In genomic region chr2:107091163-107091864, GRCh38 we compare ENCODE assay signal across 23 cellular contexts.
DNase-seq lines count a peak whose midpoint lies in the region; ATAC-seq, FAIRE-seq and TF ChIP-seq lines count a peak whose summit lies in the region.
"Had no signal": no experiment of that assay in that cellular context is flagged by ENCODE, and none has a peak within 500 bp of the region (broad histone marks: within the 10 kb centered on the region; RNA-seq: fewer than 3 reads in every experiment).

No MANE protein-coding gene starts in this region.

- no peaks in the 10 kb centered on the region for H3K27me3 Mint-ChIP-seq in mesothelial cell of epicardium (ENCODE audit: low read depth)
- H3K27me3 Mint-ChIP-seq: activated naive CD8-positive, alpha-beta T cell; stimulated activated memory B cell treated with anti-CD40 and anti-IgM and Interleukin-4, amounts not matched to agents 10 μg/mL and 1 μg/mL and 100 μg/mL, for 72 hours had no signal

- no peak overlapping the region for H3K27ac Mint-ChIP-seq in mesothelial cell of epicardium
- H3K27ac Mint-ChIP-seq: activated naive CD8-positive, alpha-beta T cell; activated T-cell treated with anti-CD3 and anti-CD28 coated beads, Interleukin-2, amount 50 U/mL, for 72 hours; stimulated activated memory B cell treated with anti-CD40 and anti-IgM and Interleukin-4, amounts not matched to agents 10 μg/mL and 1 μg/mL and 100 μg/mL, for 72 hours had no signal

- TF ChIP-seq CTCF in mesothelial cell of epicardium (IDR thresholded peaks at IDR 0.05; ENCODE audit: unreplicated experiment): no peak

- no peaks in the 10 kb centered on the region for H3K36me3 Mint-ChIP-seq in mesothelial cell of epicardium
- H3K36me3 Mint-ChIP-seq: activated naive CD8-positive, alpha-beta T cell; stimulated activated memory B cell treated with anti-CD40 and anti-IgM and Interleukin-4, amounts not matched to agents 10 μg/mL and 1 μg/mL and 100 μg/mL, for 72 hours had no signal

- no peaks in the 10 kb centered on the region for H3K9me3 Mint-ChIP-seq in mesothelial cell of epicardium
- H3K9me3 Mint-ChIP-seq: stimulated activated memory B cell treated with anti-CD40 and anti-IgM and Interleukin-4, amounts not matched to agents 10 μg/mL and 1 μg/mL and 100 μg/mL, for 72 hours had no signal

- H3K4me1 Mint-ChIP-seq in mesothelial cell of epicardium: peaks cover 6% of the 10 kb centered on the region
- H3K4me1 Mint-ChIP-seq: stimulated activated memory B cell treated with anti-CD40 and anti-IgM and Interleukin-4, amounts not matched to agents 10 μg/mL and 1 μg/mL and 100 μg/mL, for 72 hours had no signal

- no peak for FAIRE-seq in HTR-8/SVneo (lab: Jason Lieb, UNC)
- peak; percentile 67 for FAIRE-seq in urothelium cell line (lab: Jason Lieb, UNC)

- H3K4me3 Mint-ChIP-seq in mesothelial cell of epicardium: no peak overlapping the region
- H3K4me3 Mint-ChIP-seq: activated naive CD8-positive, alpha-beta T cell; activated T-cell treated with anti-CD3 and anti-CD28 coated beads, Interleukin-2, amount 50 U/mL, for 72 hours; stimulated activated memory B cell treated with anti-CD40 and anti-IgM and Interleukin-4, amounts not matched to agents 10 μg/mL and 1 μg/mL and 100 μg/mL, for 72 hours had no signal

- peak; percentile 3 for DNase-seq in HTR-8/SVneo (ENCODE audit: insufficient read length, low spot score)
- DNase-seq in astrocyte of the hippocampus (ENCODE audit: low read depth, low spot score): peak; percentile 36
- peak; percentile 59 for DNase-seq in islet precursor cell
- DNase-seq in urothelium cell line (ENCODE audit: low spot score): peak; percentile 62
- DNase-seq in NCI-H1417 (lab: John Stamatoyannopoulos, UW): no peak
- DNase-seq in mesothelial cell of epicardium (ENCODE audit: low spot score in 2 of 2, unreplicated experiment in 2 of 2): no peak
- DNase-seq: activated CD8-positive, alpha-beta memory T cell treated with anti-CD3 and anti-CD28 coated beads for 24 hours; activated T-cell treated with anti-CD3 and anti-CD28 coated beads, Interleukin-2, amount 50 U/mL, for 72 hours; BE2C; Calu3; caudate nucleus; NCI-H1417 treated with DMSO at 0.1 percent for 48 hours; NCI-H2171; NCI-H748 treated with DMSO at 0.1 percent for 48 hours; occipital lobe; right lobe of liver; T-helper 9 cell; testis had no signal

- no peak for ATAC-seq in HG03565 (IDR thresholded peaks at IDR 0.05; ENCODE audit: unreplicated experiment)
- ATAC-seq: activated CD4-positive, CD25-positive, alpha-beta regulatory T cell treated with anti-CD3 and anti-CD28 coated beads, Interleukin-2, amount 50 U/mL, for 24 hours; activated T-cell treated with anti-CD3 and anti-CD28 coated beads, Interleukin-2, amount 50 U/mL, for 72 hours; esophagus mucosa; right lobe of liver; stimulated activated memory B cell treated with anti-CD40 and anti-IgM and Interleukin-4, amounts not matched to agents 10 μg/mL and 1 μg/mL and 100 μg/mL, for 72 hours had no signal

Comparison
In these comparisons a context has a peak if more than half of its experiments do, and no peak if none do; other contexts are left out.
1. DNase-seq: peak in HTR-8/SVneo (single experiment), astrocyte of the hippocampus (single experiment), islet precursor cell (single experiment) and urothelium cell line (single experiment); none in NCI-H1417 (0 of 3) and mesothelial cell of epicardium (0 of 2).